Comparison of ENCODE assay signal across 1 cellular context in the genomic region with DNA sequence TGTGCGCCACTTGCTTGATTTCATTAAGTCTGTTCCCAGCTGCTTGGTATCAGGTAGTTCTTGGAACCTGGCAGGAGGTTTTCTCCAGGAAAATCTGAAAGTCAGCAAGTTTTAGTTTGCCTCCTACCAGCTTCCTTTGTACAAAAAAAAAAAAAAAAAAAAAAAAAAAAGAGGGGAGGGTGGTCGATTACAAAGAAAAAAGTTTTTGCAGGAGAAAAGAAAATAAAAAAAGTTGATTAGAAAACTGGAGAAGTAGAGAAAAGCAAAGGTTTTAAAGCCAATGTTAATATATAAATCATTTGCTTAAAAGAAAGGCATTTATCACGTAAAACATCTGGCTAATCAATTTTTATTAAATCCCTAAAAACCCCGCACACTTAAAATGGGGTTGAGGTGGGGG.
TF ChIP-seq lines count a peak whose summit lies in the region.

No MANE protein-coding gene starts in this region.

TF ChIP-seq in GM23338, 12 proteins besides CTCF, POLR2A, EP300 and RAD21 (continued from another document):
- TF ChIP-seq, protein P1, sequence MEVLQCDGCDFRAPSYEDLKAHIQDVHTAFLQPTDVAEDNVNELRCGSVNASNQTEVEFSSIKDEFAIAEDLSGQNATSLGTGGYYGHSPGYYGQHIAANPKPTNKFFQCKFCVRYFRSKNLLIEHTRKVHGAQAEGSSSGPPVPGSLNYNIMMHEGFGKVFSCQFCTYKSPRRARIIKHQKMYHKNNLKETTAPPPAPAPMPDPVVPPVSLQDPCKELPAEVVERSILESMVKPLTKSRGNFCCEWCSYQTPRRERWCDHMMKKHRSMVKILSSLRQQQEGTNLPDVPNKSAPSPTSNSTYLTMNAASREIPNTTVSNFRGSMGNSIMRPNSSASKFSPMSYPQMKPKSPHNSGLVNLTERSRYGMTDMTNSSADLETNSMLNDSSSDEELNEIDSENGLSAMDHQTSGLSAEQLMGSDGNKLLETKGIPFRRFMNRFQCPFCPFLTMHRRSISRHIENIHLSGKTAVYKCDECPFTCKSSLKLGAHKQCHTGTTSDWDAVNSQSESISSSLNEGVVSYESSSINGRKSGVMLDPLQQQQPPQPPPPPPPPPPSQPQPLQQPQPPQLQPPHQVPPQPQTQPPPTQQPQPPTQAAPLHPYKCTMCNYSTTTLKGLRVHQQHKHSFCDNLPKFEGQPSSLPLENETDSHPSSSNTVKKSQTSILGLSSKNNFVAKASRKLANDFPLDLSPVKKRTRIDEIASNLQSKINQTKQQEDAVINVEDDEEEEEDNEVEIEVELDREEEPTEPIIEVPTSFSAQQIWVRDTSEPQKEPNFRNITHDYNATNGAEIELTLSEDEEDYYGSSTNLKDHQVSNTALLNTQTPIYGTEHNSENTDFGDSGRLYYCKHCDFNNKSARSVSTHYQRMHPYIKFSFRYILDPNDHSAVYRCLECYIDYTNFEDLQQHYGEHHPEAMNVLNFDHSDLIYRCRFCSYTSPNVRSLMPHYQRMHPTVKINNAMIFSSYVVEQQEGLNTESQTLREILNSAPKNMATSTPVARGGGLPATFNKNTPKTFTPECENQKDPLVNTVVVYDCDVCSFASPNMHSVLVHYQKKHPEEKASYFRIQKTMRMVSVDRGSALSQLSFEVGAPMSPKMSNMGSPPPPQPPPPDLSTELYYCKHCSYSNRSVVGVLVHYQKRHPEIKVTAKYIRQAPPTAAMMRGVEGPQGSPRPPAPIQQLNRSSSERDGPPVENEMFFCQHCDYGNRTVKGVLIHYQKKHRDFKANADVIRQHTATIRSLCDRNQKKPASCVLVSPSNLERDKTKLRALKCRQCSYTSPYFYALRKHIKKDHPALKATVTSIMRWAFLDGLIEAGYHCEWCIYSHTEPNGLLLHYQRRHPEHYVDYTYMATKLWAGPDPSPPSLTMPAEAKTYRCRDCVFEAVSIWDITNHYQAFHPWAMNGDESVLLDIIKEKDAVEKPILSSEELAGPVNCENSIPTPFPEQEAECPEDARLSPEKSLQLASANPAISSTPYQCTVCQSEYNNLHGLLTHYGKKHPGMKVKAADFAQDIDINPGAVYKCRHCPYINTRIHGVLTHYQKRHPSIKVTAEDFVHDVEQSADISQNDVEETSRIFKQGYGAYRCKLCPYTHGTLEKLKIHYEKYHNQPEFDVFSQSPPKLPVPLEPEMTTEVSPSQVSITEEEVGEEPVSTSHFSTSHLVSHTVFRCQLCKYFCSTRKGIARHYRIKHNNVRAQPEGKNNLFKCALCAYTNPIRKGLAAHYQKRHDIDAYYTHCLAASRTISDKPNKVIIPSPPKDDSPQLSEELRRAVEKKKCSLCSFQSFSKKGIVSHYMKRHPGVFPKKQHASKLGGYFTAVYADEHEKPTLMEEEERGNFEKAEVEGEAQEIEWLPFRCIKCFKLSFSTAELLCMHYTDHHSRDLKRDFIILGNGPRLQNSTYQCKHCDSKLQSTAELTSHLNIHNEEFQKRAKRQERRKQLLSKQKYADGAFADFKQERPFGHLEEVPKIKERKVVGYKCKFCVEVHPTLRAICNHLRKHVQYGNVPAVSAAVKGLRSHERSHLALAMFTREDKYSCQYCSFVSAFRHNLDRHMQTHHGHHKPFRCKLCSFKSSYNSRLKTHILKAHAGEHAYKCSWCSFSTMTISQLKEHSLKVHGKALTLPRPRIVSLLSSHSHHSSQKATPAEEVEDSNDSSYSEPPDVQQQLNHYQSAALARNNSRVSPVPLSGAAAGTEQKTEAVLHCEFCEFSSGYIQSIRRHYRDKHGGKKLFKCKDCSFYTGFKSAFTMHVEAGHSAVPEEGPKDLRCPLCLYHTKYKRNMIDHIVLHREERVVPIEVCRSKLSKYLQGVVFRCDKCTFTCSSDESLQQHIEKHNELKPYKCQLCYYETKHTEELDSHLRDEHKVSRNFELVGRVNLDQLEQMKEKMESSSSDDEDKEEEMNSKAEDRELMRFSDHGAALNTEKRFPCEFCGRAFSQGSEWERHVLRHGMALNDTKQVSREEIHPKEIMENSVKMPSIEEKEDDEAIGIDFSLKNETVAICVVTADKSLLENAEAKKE (CRISPR knock-in tag; IDR thresholded peaks at IDR 0.05) = no peak
- TF ChIP-seq STAT1 (IDR thresholded peaks at IDR 0.05; ENCODE audit: unreplicated experiment) (no peak), JUNB (IDR thresholded peaks at IDR 0.05; ENCODE audit: unreplicated experiment) (no peak), EZH2phosphoT487 (IDR thresholded peaks at IDR 0.05; ENCODE audit: unreplicated experiment) (no peak), ZNF114 (CRISPR knock-in tag; IDR thresholded peaks at IDR 0.05) (no peak)
- TF ChIP-seq, protein P2, sequence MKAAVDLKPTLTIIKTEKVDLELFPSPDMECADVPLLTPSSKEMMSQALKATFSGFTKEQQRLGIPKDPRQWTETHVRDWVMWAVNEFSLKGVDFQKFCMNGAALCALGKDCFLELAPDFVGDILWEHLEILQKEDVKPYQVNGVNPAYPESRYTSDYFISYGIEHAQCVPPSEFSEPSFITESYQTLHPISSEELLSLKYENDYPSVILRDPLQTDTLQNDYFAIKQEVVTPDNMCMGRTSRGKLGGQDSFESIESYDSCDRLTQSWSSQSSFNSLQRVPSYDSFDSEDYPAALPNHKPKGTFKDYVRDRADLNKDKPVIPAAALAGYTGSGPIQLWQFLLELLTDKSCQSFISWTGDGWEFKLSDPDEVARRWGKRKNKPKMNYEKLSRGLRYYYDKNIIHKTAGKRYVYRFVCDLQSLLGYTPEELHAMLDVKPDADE (IDR thresholded peaks at IDR 0.05) = no peak
